In genomic region chr11:69939551-69940245, GRCh38 we compare ENCODE assay signal across 14 cellular contexts.
A peak's percentile ranks its signal among the peaks of the same experiment; 100 is the strongest.
DNase-seq lines count a peak whose midpoint lies in the region; ATAC-seq and TF ChIP-seq lines count a peak whose summit lies in the region.
"Had no signal": no experiment of that assay in that cellular context is flagged by ENCODE, and none has a peak within 500 bp of the region (broad histone marks: within the 10 kb centered on the region; RNA-seq: fewer than 3 reads in every experiment).

No MANE protein-coding gene starts in this region.

- H3K27me3 ChIP-seq in breast epithelium: no peaks in the 10 kb centered on the region
- no peaks in the 10 kb centered on the region for H3K27me3 ChIP-seq in right cardiac atrium (ENCODE audit: control insufficient read depth, insufficient read depth)
- no peaks in the 10 kb centered on the region for H3K27me3 ChIP-seq in prostate gland (replicated peaks; ENCODE audit: insufficient read depth)

- H3K4me3 ChIP-seq in breast epithelium: peak overlapping the region in 2 of 3 donors; percentile 17 to 33
- H3K4me3 ChIP-seq in right cardiac atrium (ENCODE audit: low read length): peak overlapping the region; percentile 31
- H3K4me3 ChIP-seq in prostate gland: no peak overlapping the region

- TF ChIP-seq POLR2A in breast epithelium (IDR thresholded peaks at IDR 0.05): no peak
- TF ChIP-seq POLR2A in prostate gland (IDR thresholded peaks at IDR 0.05): no peak

- CTCF ChIA-PET in MCF 10A (lab: Yijun Ruan, JAX): interaction anchor here (0.9 to 1.4 kb wide), 2 partner anchors 10 to 26 kb away, joined by 3 to 4 read pairs; no protein-coding TSS in a partner anchor

- BruUV-seq in MCF 10A (replicated peaks; lab: Mats Ljungman, UMichigan): no TSS peak

- POLR2A ChIA-PET in MCF 10A (lab: Yijun Ruan, JAX): no interaction called here

- peak; percentile 94 to 97 for ATAC-seq in right cardiac atrium
- ATAC-seq: activated CD4-positive, CD25-positive, alpha-beta regulatory T cell treated with anti-CD3 and anti-CD28 coated beads, Interleukin-2, amount 50 U/mL, for 24 hours had no signal

- 12% methylated on average over 28 of the region's 28 CpGs for WGBS in right cardiac atrium
- 31% methylated on average over 28 of the region's 28 CpGs for WGBS in prostate gland

- H3K36me3 ChIP-seq in breast epithelium: no peaks in the 10 kb centered on the region
- no peaks in the 10 kb centered on the region for H3K36me3 ChIP-seq in prostate gland

- H3K27ac ChIP-seq in breast epithelium (peak overlapping the region; percentile 48 to 80), right cardiac atrium (ENCODE audit: low read length) (peak overlapping the region; percentile 91), prostate gland (peak overlapping the region; percentile 7 to 51)

- H3K4me3 Mint-ChIP-seq in MCF 10A (ENCODE audit: unreplicated experiment): no peak overlapping the region

- intact Hi-C loops in breast epithelium (cut with DNase I; ENCODE audit: low total_unique reads) (no loop called here), MCF 10A (cut with micrococcal nuclease) (no loop called here), right cardiac atrium (cut with DNase I) (loop anchor here in 1 of 4 donors (10.0 kb wide), 1 partner anchor 135 kb away; the partner anchor contains the start of gene ANO1), prostate gland (cut with DNase I) (no loop called here)

- TF ChIP-seq CTCF in breast epithelium (IDR thresholded peaks at IDR 0.05): no peak
- TF ChIP-seq CTCF in MCF 10A (IDR thresholded peaks at IDR 0.05; ENCODE audit: unreplicated experiment): no peak
- TF ChIP-seq CTCF in prostate gland (IDR thresholded peaks at IDR 0.05): no peak

- H3K36me3 Mint-ChIP-seq in MCF 10A (ENCODE audit: insufficient read depth, unreplicated experiment): no peaks in the 10 kb centered on the region

- H3K27me3 Mint-ChIP-seq in MCF 10A (ENCODE audit: insufficient read depth, unreplicated experiment): peaks cover 22% of the 10 kb centered on the region

- DNase-seq in breast epithelium (ENCODE audit: low spot score in 2 of 2) (no peak), MCF 10A (ENCODE audit: unreplicated experiment) (no peak), right cardiac atrium (peak; percentile 74 to 92 (median 92)), prostate gland (ENCODE audit: low spot score) (no peak), NOMO-1 (lab: John Stamatoyannopoulos, UW; ENCODE audit: unreplicated experiment in 2 of 2) (no peak), GM19240 (ENCODE audit: insufficient read length, low spot score) (no peak), NK-92 (lab: John Stamatoyannopoulos, UW; ENCODE audit: unreplicated experiment) (no peak)
- no peak for DNase-seq in activated CD4-positive, alpha-beta T cell treated with anti-CD3 and anti-CD28 coated beads, Interleukin-2, amount 50 U/mL, for 48 hours
- DNase-seq: DND-41; effector CD4-positive, alpha-beta T cell; KG1; NCI-H2171 treated with DMSO at 0.1 percent for 48 hours; SHP77 had no signal

- no peaks in the 10 kb centered on the region for H3K9me3 ChIP-seq in breast epithelium
- H3K9me3 ChIP-seq in right cardiac atrium (ENCODE audit: control insufficient read depth, low read length): no peaks in the 10 kb centered on the region
- no peaks in the 10 kb centered on the region for H3K9me3 ChIP-seq in prostate gland

- no peaks in the 10 kb centered on the region for H3K4me1 Mint-ChIP-seq in MCF 10A (ENCODE audit: insufficient read depth, unreplicated experiment)

- no peak overlapping the region for H3K27ac Mint-ChIP-seq in MCF 10A (ENCODE audit: low read depth, unreplicated experiment)

- H3K4me1 ChIP-seq in breast epithelium (no peaks in the 10 kb centered on the region), right cardiac atrium (ENCODE audit: control insufficient read depth, insufficient read depth, low read length) (peaks cover 5% of the 10 kb centered on the region), prostate gland (replicated peaks) (no peaks in the 10 kb centered on the region)

- H3K9me3 Mint-ChIP-seq in MCF 10A (ENCODE audit: unreplicated experiment): no peaks in the 10 kb centered on the region

Comparison
In these comparisons a context has a peak if more than half of its experiments do, and no peak if none do; other contexts are left out.
1. DNase-seq: peak in right cardiac atrium (3 of 3); none in breast epithelium (0 of 2), MCF 10A (single experiment), prostate gland (single experiment), NOMO-1 (0 of 2), activated CD4-positive, alpha-beta T cell treated with anti-CD3 and anti-CD28 coated beads, Interleukin-2, amount 50 U/mL, for 48 hours (0 of 2), GM19240 (single experiment) and NK-92 (single experiment).
2. H3K27ac ChIP-seq: peak in every context shown above with its lines; median percentile 91 in right cardiac atrium; 64 in breast epithelium; 29 in prostate gland.
3. H3K4me3 ChIP-seq: peak in breast epithelium (2 of 3) and right cardiac atrium (single experiment); none in prostate gland (0 of 2).